ENCODE assay signal across 24 cellular contexts in the genomic region with DNA sequence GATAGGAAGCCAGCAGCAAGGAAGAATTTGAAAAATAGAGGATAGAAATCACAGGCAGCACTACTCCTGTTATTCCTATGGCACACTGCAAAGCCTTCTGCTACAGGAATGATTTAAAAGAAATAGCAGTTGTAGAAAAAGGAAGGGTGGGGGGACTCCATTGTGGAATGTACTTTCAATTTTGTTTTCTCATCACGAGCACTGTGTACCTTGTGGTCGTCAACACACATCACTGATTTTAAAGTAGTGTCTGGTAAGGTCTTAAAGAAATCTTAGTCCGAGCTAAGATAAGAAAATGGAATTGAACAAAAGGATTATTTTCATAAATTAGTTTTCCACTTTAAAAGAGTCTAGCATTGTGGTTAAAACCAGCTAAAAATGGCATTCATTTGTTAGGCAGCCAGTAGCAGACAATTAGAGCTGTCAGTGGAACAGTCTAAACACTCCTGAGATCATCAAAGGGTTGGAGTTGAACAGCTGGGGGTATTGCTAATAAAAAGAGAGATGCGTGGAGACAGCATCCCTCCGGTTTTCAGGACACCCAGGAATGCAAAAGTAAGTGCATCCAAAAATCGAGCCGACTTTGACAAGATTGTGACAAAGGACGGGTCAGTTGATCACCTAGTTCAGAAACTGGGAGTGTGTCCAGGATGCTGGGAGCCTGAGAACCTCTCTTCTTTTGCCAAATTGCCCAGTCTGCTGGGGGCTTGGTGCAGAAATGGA.
"Had no signal": no experiment of that assay in that cellular context is flagged by ENCODE, and none has a peak within 500 bp of the region (broad histone marks: within the 10 kb centered on the region; RNA-seq: fewer than 3 reads in every experiment).

No MANE protein-coding gene starts in this region.

- H3K4me1 ChIP-seq: esophagus squamous epithelium, gastrocnemius medialis, parathyroid adenoma, right lobe of liver, suprapubic skin had no signal

- H3K27ac Mint-ChIP-seq: activated CD4-positive, alpha-beta T cell treated with anti-CD3 and anti-CD28 coated beads, Interleukin-2, amount 10 ng/mL, durations not matched to agents 7 days and 5 days; activated CD8-positive, alpha-beta memory T cell treated with anti-CD3 and anti-CD28 coated beads, Interleukin-2, amount 10 ng/mL, durations not matched to agents 7 days and 5 days; activated CD8-positive, alpha-beta T cell treated with anti-CD3 and anti-CD28 coated beads for 36 hours; activated naive CD4-positive, alpha-beta T cell treated with anti-CD3 and anti-CD28 coated beads, Interleukin-2, amount 50 U/mL, for 24 hours; endodermal cell; natural killer cell; stimulated activated memory B cell treated with anti-CD40 and anti-IgM and Interleukin-4, amounts not matched to agents 10 μg/mL and 1 μg/mL and 100 μg/mL, for 72 hours had no signal

- H3K4me1 Mint-ChIP-seq: activated CD8-positive, alpha-beta memory T cell treated with anti-CD3 and anti-CD28 coated beads, Interleukin-2, amount 10 ng/mL, durations not matched to agents 7 days and 5 days; activated naive CD4-positive, alpha-beta T cell treated with anti-CD3 and anti-CD28 coated beads, Interleukin-2, amount 50 U/mL, for 24 hours; natural killer cell; stimulated activated memory B cell treated with anti-CD40 and anti-IgM and Interleukin-4, amounts not matched to agents 10 μg/mL and 1 μg/mL and 100 μg/mL, for 72 hours had no signal

- H3K36me3 ChIP-seq: gastrocnemius medialis, right lobe of liver, stomach, suprapubic skin, transverse colon, WERI-Rb-1 had no signal

- H3K9me3 Mint-ChIP-seq: activated CD4-positive, alpha-beta T cell treated with anti-CD3 and anti-CD28 coated beads, Interleukin-2, amount 10 ng/mL, durations not matched to agents 7 days and 5 days; activated CD8-positive, alpha-beta T cell treated with anti-CD3 and anti-CD28 coated beads for 36 hours; activated naive CD4-positive, alpha-beta T cell treated with anti-CD3 and anti-CD28 coated beads, Interleukin-2, amount 50 U/mL, for 24 hours; natural killer cell; stimulated activated memory B cell treated with anti-CD40 and anti-IgM and Interleukin-4, amounts not matched to agents 10 μg/mL and 1 μg/mL and 100 μg/mL, for 72 hours had no signal

- DNase-seq: activated CD4-positive, alpha-beta T cell treated with anti-CD3 and anti-CD28 coated beads, Interleukin-2, amount 10 ng/mL, durations not matched to agents 7 days and 5 days; activated CD4-positive, CD25-positive, alpha-beta regulatory T cell treated with anti-CD3 and anti-CD28 coated beads, Interleukin-2, amount 50 U/mL, for 72 hours; activated CD8-positive, alpha-beta memory T cell treated with anti-CD3 and anti-CD28 coated beads, Interleukin-2, amount 10 ng/mL, durations not matched to agents 7 days and 5 days; activated CD8-positive, alpha-beta T cell treated with anti-CD3 and anti-CD28 coated beads for 36 hours; activated gamma-delta T cell; activated T-cell treated with anti-CD3 and anti-CD28 coated beads for 4 hours; aorta; cortex of kidney; endodermal cell; esophagus squamous epithelium; gastrocnemius medialis; hippocampal formation; midbrain; natural killer cell; right lobe of liver; small intestine; stimulated activated CD4-positive, alpha-beta T cell treated with anti-CD3 and anti-CD28 coated beads, Interleukin-15, amount 100 ng/mL, for 24 hours; stomach; transverse colon; WERI-Rb-1 had no signal

- H2AFZ ChIP-seq: parathyroid adenoma had no signal

- H3K27me3 ChIP-seq: esophagus squamous epithelium, gastrocnemius medialis, right lobe of liver, stomach, suprapubic skin, transverse colon had no signal

- H3K79me2 ChIP-seq: parathyroid adenoma had no signal

- H3K27me3 Mint-ChIP-seq: activated CD8-positive, alpha-beta T cell treated with anti-CD3 and anti-CD28 coated beads for 36 hours; stimulated activated memory B cell treated with anti-CD40 and anti-IgM and Interleukin-4, amounts not matched to agents 10 μg/mL and 1 μg/mL and 100 μg/mL, for 72 hours had no signal

- H3K9ac ChIP-seq: parathyroid adenoma had no signal

- H3K36me3 Mint-ChIP-seq: activated CD8-positive, alpha-beta memory T cell treated with anti-CD3 and anti-CD28 coated beads, Interleukin-2, amount 10 ng/mL, durations not matched to agents 7 days and 5 days; activated naive CD4-positive, alpha-beta T cell treated with anti-CD3 and anti-CD28 coated beads, Interleukin-2, amount 50 U/mL, for 24 hours; natural killer cell; stimulated activated memory B cell treated with anti-CD40 and anti-IgM and Interleukin-4, amounts not matched to agents 10 μg/mL and 1 μg/mL and 100 μg/mL, for 72 hours had no signal

- ATAC-seq: activated CD8-positive, alpha-beta memory T cell treated with anti-CD3 and anti-CD28 coated beads, Interleukin-2, amount 10 ng/mL, durations not matched to agents 7 days and 5 days; activated CD8-positive, alpha-beta T cell treated with anti-CD3 and anti-CD28 coated beads for 36 hours; gastrocnemius medialis; natural killer cell; right lobe of liver; stimulated activated memory B cell treated with anti-CD40 and anti-IgM and Interleukin-4, amounts not matched to agents 10 μg/mL and 1 μg/mL and 100 μg/mL, for 72 hours had no signal

- H3K4me3 ChIP-seq: esophagus squamous epithelium, gastrocnemius medialis, right lobe of liver, stomach, suprapubic skin, transverse colon had no signal

- H3K27ac ChIP-seq: esophagus squamous epithelium, gastrocnemius medialis, parathyroid adenoma, right lobe of liver, stomach, suprapubic skin, transverse colon, WERI-Rb-1 had no signal

- H3K9me3 ChIP-seq: esophagus squamous epithelium, gastrocnemius medialis, right lobe of liver, stomach, suprapubic skin, transverse colon had no signal

- H3K4me3 Mint-ChIP-seq: activated CD4-positive, alpha-beta T cell treated with anti-CD3 and anti-CD28 coated beads, Interleukin-2, amount 10 ng/mL, durations not matched to agents 7 days and 5 days; activated CD8-positive, alpha-beta memory T cell treated with anti-CD3 and anti-CD28 coated beads, Interleukin-2, amount 10 ng/mL, durations not matched to agents 7 days and 5 days; activated CD8-positive, alpha-beta T cell treated with anti-CD3 and anti-CD28 coated beads for 36 hours; activated naive CD4-positive, alpha-beta T cell treated with anti-CD3 and anti-CD28 coated beads, Interleukin-2, amount 50 U/mL, for 24 hours; endodermal cell; natural killer cell; stimulated activated memory B cell treated with anti-CD40 and anti-IgM and Interleukin-4, amounts not matched to agents 10 μg/mL and 1 μg/mL and 100 μg/mL, for 72 hours had no signal
